ENCODE assay signal across 1 cellular context in genomic region chr9:94995294-94995693, GRCh38.
TF ChIP-seq lines count a peak whose summit lies in the region.

No MANE protein-coding gene starts in this region.

TF ChIP-seq in IMR-90, 13 proteins besides CTCF, POLR2A, EP300 and RAD21 (continued from another document):
- no peak for TF ChIP-seq RFX5 (IDR thresholded peaks at IDR 0.05; ENCODE audit: low read depth, low read length)
- TF ChIP-seq NFE2L2 (IDR thresholded peaks at IDR 0.05; ENCODE audit: low read depth, low read length): no peak
- TF ChIP-seq SMC3 (IDR thresholded peaks at IDR 0.05; ENCODE audit: low read depth, low read length): no peak
